ENCODE assay signal across 1 cellular context in the genomic region with DNA sequence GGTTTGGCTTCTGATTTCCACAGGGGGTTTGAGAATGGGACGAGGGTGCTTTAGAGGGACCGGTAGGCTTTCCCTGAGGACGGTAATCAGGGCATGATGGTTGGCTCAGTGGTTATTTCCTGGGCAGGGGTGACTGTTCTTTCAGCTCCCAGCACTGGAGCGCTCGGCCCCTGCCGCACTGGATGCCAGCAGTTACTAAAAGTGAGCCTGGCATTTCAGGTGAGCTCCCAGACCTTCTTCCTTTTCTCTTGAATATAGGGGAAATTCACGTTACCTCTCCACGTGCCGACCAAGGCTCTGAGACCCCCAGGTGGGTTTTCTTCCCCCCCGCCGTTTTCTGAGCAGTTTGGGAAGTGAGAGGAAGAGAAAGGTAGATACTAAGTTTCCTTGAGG.
TF ChIP-seq lines count a peak whose summit lies in the region.

No MANE protein-coding gene starts in this region.

TF ChIP-seq in HepG2, 621 proteins besides CTCF, POLR2A, EP300 and RAD21 (continued from another document):
- TF ChIP-seq ZSCAN25 (CRISPR knock-in tag; IDR thresholded peaks at IDR 0.05) (peak; percentile 2; the same call in 1 of the 2 replicates), SP5 (CRISPR knock-in tag; IDR thresholded peaks at IDR 0.05; ENCODE audit: borderline replicate concordance, low read depth) (no peak)
